ENCODE assay signal across 13 cellular contexts in the genomic region with DNA sequence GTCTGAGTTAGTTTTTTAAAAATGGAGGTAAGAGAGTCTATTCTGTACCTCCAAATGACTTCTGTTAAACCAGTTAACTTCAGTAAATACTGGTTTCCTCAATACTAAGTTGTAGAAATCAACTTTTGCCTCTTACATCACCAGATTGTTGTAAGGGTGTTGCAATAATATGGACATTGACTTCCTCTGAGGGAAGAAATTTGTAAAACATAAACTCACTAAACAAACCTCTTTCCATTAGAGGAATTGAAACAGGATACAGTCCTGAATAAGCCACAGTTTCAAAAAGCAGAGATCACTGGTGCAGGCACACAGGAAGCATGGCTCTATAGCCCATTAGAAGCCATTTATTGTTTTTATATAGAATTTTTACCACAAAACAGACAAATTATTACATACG. TPM values are rescaled to one million over a fixed set of nuclear protein-coding genes. Genes with fewer than 3 reads are reported as not detected.
A peak's percentile ranks its signal among the peaks of the same experiment; 100 is the strongest.
DNase-seq lines count a peak whose midpoint lies in the region; ATAC-seq and FAIRE-seq lines count a peak whose summit lies in the region.
"Had no signal": no experiment of that assay in that cellular context is flagged by ENCODE, and none has a peak within 500 bp of the region (broad histone marks: within the 10 kb centered on the region; RNA-seq: fewer than 3 reads in every experiment).

No MANE protein-coding gene starts in this region.

- no peaks in the 10 kb centered on the region for H3K9me3 ChIP-seq in right cardiac atrium (ENCODE audit: control insufficient read depth, low read length)

- no peak for FAIRE-seq in HTR-8/SVneo (lab: Jason Lieb, UNC)
- FAIRE-seq: frontal cortex had no signal

- no peak overlapping the region for H3K4me3 ChIP-seq in right cardiac atrium (ENCODE audit: low read length)

- no peaks in the 10 kb centered on the region for H3K4me1 ChIP-seq in right cardiac atrium (ENCODE audit: control insufficient read depth, insufficient read depth, low read length)

- intact Hi-C loops in right cardiac atrium (cut with DNase I), result loop anchor here in 1 of 4 donors (10.0 kb wide), 1 partner anchor 513 kb away; no protein-coding TSS in a partner anchor

- 83% methylated on average over 1 of the region's 1 CpG for WGBS in right cardiac atrium

- peak; percentile 9 for DNase-seq in LHCN-M2 (ENCODE audit: low read depth)
- no peak for DNase-seq in right cardiac atrium
- DNase-seq in activated CD4-positive, CD25-positive, alpha-beta regulatory T cell treated with anti-CD3 and anti-CD28 coated beads, Interleukin-2, amount 50 U/mL, for 72 hours, result no peak
- no peak for DNase-seq in HTR-8/SVneo (ENCODE audit: insufficient read length, low spot score)
- DNase-seq: activated CD8-positive, alpha-beta T cell treated with anti-CD3 and anti-CD28 coated beads for 36 hours; CD4-positive, alpha-beta memory T cell; KG1; natural killer cell had no signal

- ATAC-seq in GM18861 (IDR thresholded peaks at IDR 0.05; ENCODE audit: unreplicated experiment) (peak; percentile 98), HG02678 (IDR thresholded peaks at IDR 0.05; ENCODE audit: unreplicated experiment) (peak; percentile 88), right cardiac atrium (peak; percentile 63 to 68), HG03439 (IDR thresholded peaks at IDR 0.05; ENCODE audit: unreplicated experiment) (no peak), GM19035 (IDR thresholded peaks at IDR 0.05; ENCODE audit: unreplicated experiment) (no peak)
- ATAC-seq: activated CD8-positive, alpha-beta T cell treated with anti-CD3 and anti-CD28 coated beads for 36 hours had no signal

- no peak overlapping the region for H3K27ac ChIP-seq in right cardiac atrium (ENCODE audit: low read length)

- no peaks in the 10 kb centered on the region for H3K27me3 ChIP-seq in right cardiac atrium (ENCODE audit: control insufficient read depth, insufficient read depth)

RNA-seq across cellular contexts. Expression of a gene that starts 32.7 kb away (rescaled TPM):
- not detected in 2 replicates for total RNA-seq in LHCN-M2 (2014; rRNA removed)
- polyA plus RNA-seq in LHCN-M2 (2012), result not detected
- total RNA-seq in right cardiac atrium, result not detected
- polyA plus RNA-seq in right cardiac atrium, result not detected
- total RNA-seq: activated CD8-positive, alpha-beta T cell treated with anti-CD3 and anti-CD28 coated beads for 36 hours; CD4-positive, alpha-beta memory T cell; natural killer cell had no signal
- polyA plus RNA-seq: CD4-positive, alpha-beta memory T cell had no signal

Comparison
In these comparisons a context has a peak if more than half of its experiments do, and no peak if none do; other contexts are left out.
1. ATAC-seq: peak in GM18861 (single experiment), HG02678 (single experiment) and right cardiac atrium (2 of 2); none in HG03439 (single experiment) and GM19035 (single experiment).